In genomic region chr13:86729206-86729605, GRCh38 we compare ENCODE assay signal across 13 cellular contexts.
"Had no signal": no experiment of that assay in that cellular context is flagged by ENCODE, and none has a peak within 500 bp of the region (broad histone marks: within the 10 kb centered on the region; RNA-seq: fewer than 3 reads in every experiment).

No MANE protein-coding gene starts in this region.

- H3K4me1 ChIP-seq: colonic mucosa, esophagus squamous epithelium had no signal

- DNase-seq: activated CD4-positive, alpha-beta T cell treated with anti-CD3 and anti-CD28 coated beads, Interleukin-2, amount 50 U/mL, for 48 hours; activated effector memory CD4-positive, alpha-beta T cell treated with Interleukin-2 at 50 U/mL for 16 hours; activated naive CD4-positive, alpha-beta T cell treated with anti-CD3 and anti-CD28 coated beads, Interleukin-2, amount 50 U/mL, for 16 hours; activated T-cell treated with anti-CD3 and anti-CD28 coated beads, Interleukin-2, amount 50 U/mL, for 24 hours; caudate nucleus; colonic mucosa; esophagus squamous epithelium; foreskin fibroblast; hippocampal formation; stimulated activated naive CD8-positive, alpha-beta T cell treated with anti-CD3 and anti-CD28 coated beads, Interleukin-15, amount 100 ng/mL, for 72 hours; WERI-Rb-1 had no signal

- H3K27me3 Mint-ChIP-seq: activated T-cell treated with anti-CD3 and anti-CD28 coated beads, Interleukin-2, amount 50 U/mL, for 24 hours; stimulated activated naive CD8-positive, alpha-beta T cell treated with anti-CD3 and anti-CD28 coated beads, Interleukin-15, amount 100 ng/mL, for 72 hours had no signal

- H3K4me1 Mint-ChIP-seq: neural crest cell; stimulated activated naive CD8-positive, alpha-beta T cell treated with anti-CD3 and anti-CD28 coated beads, Interleukin-15, amount 100 ng/mL, for 72 hours had no signal

- H3K4me3 ChIP-seq: colonic mucosa, esophagus squamous epithelium, thoracic aorta had no signal

- H3K9me3 ChIP-seq: colonic mucosa, thoracic aorta had no signal

- H3K27ac ChIP-seq: colonic mucosa, esophagus squamous epithelium, thoracic aorta, WERI-Rb-1 had no signal

- H3K4me3 Mint-ChIP-seq: activated T-cell treated with anti-CD3 and anti-CD28 coated beads, Interleukin-2, amount 50 U/mL, for 24 hours; neural crest cell; stimulated activated naive CD8-positive, alpha-beta T cell treated with anti-CD3 and anti-CD28 coated beads, Interleukin-15, amount 100 ng/mL, for 72 hours had no signal

- H3K27ac Mint-ChIP-seq: activated T-cell treated with anti-CD3 and anti-CD28 coated beads, Interleukin-2, amount 50 U/mL, for 24 hours; stimulated activated naive CD8-positive, alpha-beta T cell treated with anti-CD3 and anti-CD28 coated beads, Interleukin-15, amount 100 ng/mL, for 72 hours had no signal

- H3K36me3 ChIP-seq: colonic mucosa, esophagus squamous epithelium, thoracic aorta, WERI-Rb-1 had no signal

- H3K27me3 ChIP-seq: colonic mucosa, esophagus squamous epithelium had no signal
